In genomic region chr3:113421082-113421481, GRCh38 we compare ENCODE assay signal across 1 cellular context.
TF ChIP-seq lines count a peak whose summit lies in the region.

No MANE protein-coding gene starts in this region.

TF ChIP-seq in GM12878, 131 proteins besides CTCF, POLR2A, EP300 and RAD21 (continued from another document):
- TF ChIP-seq, protein P1, sequence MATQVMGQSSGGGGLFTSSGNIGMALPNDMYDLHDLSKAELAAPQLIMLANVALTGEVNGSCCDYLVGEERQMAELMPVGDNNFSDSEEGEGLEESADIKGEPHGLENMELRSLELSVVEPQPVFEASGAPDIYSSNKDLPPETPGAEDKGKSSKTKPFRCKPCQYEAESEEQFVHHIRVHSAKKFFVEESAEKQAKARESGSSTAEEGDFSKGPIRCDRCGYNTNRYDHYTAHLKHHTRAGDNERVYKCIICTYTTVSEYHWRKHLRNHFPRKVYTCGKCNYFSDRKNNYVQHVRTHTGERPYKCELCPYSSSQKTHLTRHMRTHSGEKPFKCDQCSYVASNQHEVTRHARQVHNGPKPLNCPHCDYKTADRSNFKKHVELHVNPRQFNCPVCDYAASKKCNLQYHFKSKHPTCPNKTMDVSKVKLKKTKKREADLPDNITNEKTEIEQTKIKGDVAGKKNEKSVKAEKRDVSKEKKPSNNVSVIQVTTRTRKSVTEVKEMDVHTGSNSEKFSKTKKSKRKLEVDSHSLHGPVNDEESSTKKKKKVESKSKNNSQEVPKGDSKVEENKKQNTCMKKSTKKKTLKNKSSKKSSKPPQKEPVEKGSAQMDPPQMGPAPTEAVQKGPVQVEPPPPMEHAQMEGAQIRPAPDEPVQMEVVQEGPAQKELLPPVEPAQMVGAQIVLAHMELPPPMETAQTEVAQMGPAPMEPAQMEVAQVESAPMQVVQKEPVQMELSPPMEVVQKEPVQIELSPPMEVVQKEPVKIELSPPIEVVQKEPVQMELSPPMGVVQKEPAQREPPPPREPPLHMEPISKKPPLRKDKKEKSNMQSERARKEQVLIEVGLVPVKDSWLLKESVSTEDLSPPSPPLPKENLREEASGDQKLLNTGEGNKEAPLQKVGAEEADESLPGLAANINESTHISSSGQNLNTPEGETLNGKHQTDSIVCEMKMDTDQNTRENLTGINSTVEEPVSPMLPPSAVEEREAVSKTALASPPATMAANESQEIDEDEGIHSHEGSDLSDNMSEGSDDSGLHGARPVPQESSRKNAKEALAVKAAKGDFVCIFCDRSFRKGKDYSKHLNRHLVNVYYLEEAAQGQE (IDR thresholded peaks at IDR 0.05; ENCODE audit: low read depth, low read length): no peak
- no peak for TF ChIP-seq IRF5 (IDR thresholded peaks at IDR 0.05; ENCODE audit: borderline replicate concordance)
- TF ChIP-seq HDGF (IDR thresholded peaks at IDR 0.05): no peak
- no peak for TF ChIP-seq JUNB (IDR thresholded peaks at IDR 0.05)
- peak; percentile 59; the same call in 1 of the 2 replicates for TF ChIP-seq ZNF217 (IDR thresholded peaks at IDR 0.05)
